ENCODE assay signal across 17 cellular contexts in genomic region chr20:55744896-55745295, GRCh38.
A peak's percentile ranks its signal among the peaks of the same experiment; 100 is the strongest.
DNase-seq lines count a peak whose midpoint lies in the region; ATAC-seq, FAIRE-seq and TF ChIP-seq lines count a peak whose summit lies in the region.
"Had no signal": no experiment of that assay in that cellular context is flagged by ENCODE, and none has a peak within 500 bp of the region (broad histone marks: within the 10 kb centered on the region; RNA-seq: fewer than 3 reads in every experiment).

No MANE protein-coding gene starts in this region.

- intact Hi-C loops in sciatic nerve (cut with DNase I): no loop called here

- no peak overlapping the region for H2BK15ac ChIP-seq in H1 (ENCODE audit: low read length)

- CTCF ChIA-PET in H1 (lab: Charles Lee; ENCODE audit: partially characterized antibody): no interaction called here

- H2AK5ac ChIP-seq in H1 (ENCODE audit: low read depth, low read length): no peak overlapping the region

- TF ChIP-seq EP300 in H1 (IDR thresholded peaks at IDR 0.05; ENCODE audit: borderline replicate concordance in 1 of 2, low read depth in 2 of 2, low read length in 2 of 2): no peak

- H3K9ac ChIP-seq in H1 (replicated peaks in 1 of 4; ENCODE audit: extremely low read depth in 1 of 4, low read depth in 3 of 4, low read length in 3 of 4): no peak overlapping the region
- H3K9ac ChIP-seq: BLaER1 had no signal

- H4K20me1 ChIP-seq in H1 (replicated peaks in 1 of 2; ENCODE audit: control insufficient read depth in 1 of 2, insufficient read depth in 2 of 2, low read length in 2 of 2): no peaks in the 10 kb centered on the region
- H4K20me1 ChIP-seq: BLaER1 had no signal

- TF ChIP-seq CTCF in H1 (IDR thresholded peaks at IDR 0.05; ENCODE audit: control extremely low read depth in 1 of 3, insufficient read depth in 1 of 3, low read depth in 1 of 3, low read length in 3 of 3): no peak

- 0 out of 2 replicates have a peak overlapping the region, but pooled peaks have one; percentile 65 for H4K8ac ChIP-seq in H1 (ENCODE audit: extremely low read depth, insufficient read depth, low read length)

- no peaks in the 10 kb centered on the region for H3K27me3 ChIP-seq in H1 (replicated peaks in 1 of 4; ENCODE audit: control insufficient read depth in 3 of 4, extremely low read depth in 1 of 4, insufficient read depth in 3 of 4, low read length in 3 of 4)
- H3K27me3 ChIP-seq: BLaER1 had no signal

- no peak overlapping the region for H3K4ac ChIP-seq in H1 (replicated peaks; ENCODE audit: insufficient read length, low read depth, low read length)

- FAIRE-seq in H1 (lab: Jason Lieb, UNC): no peak

- no peak overlapping the region for H4K91ac ChIP-seq in H1 (replicated peaks; ENCODE audit: insufficient read length, low read length)

- H2BK12ac ChIP-seq in H1 (ENCODE audit: low read depth, low read length): no peak overlapping the region

- DNase-seq in NCI-H82 (lab: John Stamatoyannopoulos, UW) (peak; percentile 18), NCI-H82 treated with DMSO at 0.1 percent for 48 hours (lab: John Stamatoyannopoulos, UW; ENCODE audit: unreplicated experiment) (no peak), Daoy (ENCODE audit: low read depth) (peak; percentile 9), H1 (ENCODE audit: low read depth in 1 of 2, low spot score in 2 of 2) (no peak), sciatic nerve (ENCODE audit: low spot score) (no peak), cerebellar nuclear complex (lab: John Stamatoyannopoulos, UW) (no peak)
- DNase-seq: CD4-positive, alpha-beta memory T cell; DMS153; DMS79; GF-D8; GOT3; H9 had no signal

- H2AFZ ChIP-seq in H1 (ENCODE audit: low read length): peak overlapping the region; percentile 76

- no peak for TF ChIP-seq POLR2A in H1 (IDR thresholded peaks at IDR 0.05; ENCODE audit: control extremely low read depth in 1 of 2, low read depth in 2 of 2, low read length in 2 of 2)

- no peaks in the 10 kb centered on the region for H3K79me1 ChIP-seq in H1 (ENCODE audit: low read depth, low read length)

- H2BK120ac ChIP-seq in H1 (replicated peaks; ENCODE audit: low read depth, low read length): no peak overlapping the region

- no peak overlapping the region for H3K4me2 ChIP-seq in H1 (ENCODE audit: insufficient read depth in 1 of 2, low read depth in 2 of 2, low read length in 2 of 2)
- H3K4me2 ChIP-seq: BLaER1 had no signal

- ATAC-seq in sciatic nerve (peak; percentile 91), HG03442 (IDR thresholded peaks at IDR 0.05; ENCODE audit: unreplicated experiment) (no peak), HG02884 (IDR thresholded peaks at IDR 0.05; ENCODE audit: unreplicated experiment) (no peak)

- H3K56ac ChIP-seq in H1 (replicated peaks; ENCODE audit: insufficient read length, low read depth, low read length): no peak overlapping the region

- no peak overlapping the region for H2BK5ac ChIP-seq in H1 (ENCODE audit: low read depth, low read length)

- H3K14ac ChIP-seq in H1 (ENCODE audit: insufficient read length): no peak overlapping the region

- H3K23ac ChIP-seq in H1 (ENCODE audit: insufficient read length): no peak overlapping the region

- no peaks in the 10 kb centered on the region for H3K4me1 ChIP-seq in H1 (replicated peaks in 1 of 4; ENCODE audit: control insufficient read depth in 3 of 4, insufficient read depth in 4 of 4, low read length in 3 of 4)
- H3K4me1 ChIP-seq: BLaER1 had no signal

- no peak overlapping the region for H2BK20ac ChIP-seq in H1 (ENCODE audit: low read length)

- H3K4me3 ChIP-seq in H1 (ENCODE audit: extremely low read depth in 1 of 4, insufficient read depth in 2 of 4, low read depth in 3 of 4, low read length in 4 of 4): no peak overlapping the region
- H3K4me3 ChIP-seq: BLaER1 had no signal

- WGBS in H1 (ENCODE audit: extremely low coverage in 1 of 2, insufficient coverage in 1 of 2, insufficient read length in 1 of 2, insufficient replicate concordance in 2 of 2, low coverage in 1 of 2, low lambda C conversion rate in 2 of 2, missing lambda C conversion rate in 1 of 2), 2 experiments: 94% methylated on average over 10 of the region's 10 CpGs; no CpG with 5 or more reads in 1 of the 2 experiments

- H3K23me2 ChIP-seq in H1 (ENCODE audit: low read depth, low read length): no peaks in the 10 kb centered on the region

- no peak for TF ChIP-seq RAD21 in H1 (IDR thresholded peaks at IDR 0.05 in 1 of 2, conservative IDR thresholded peaks at IDR 0.05 in 1 of 2; ENCODE audit: low read depth in 2 of 2, low read length in 2 of 2)

- no peak overlapping the region for H4K5ac ChIP-seq in H1 (ENCODE audit: insufficient read length, low read depth, low read length)

- no peaks in the 10 kb centered on the region for H3K36me3 ChIP-seq in H1 (ENCODE audit: control insufficient read depth in 2 of 4, insufficient read depth in 4 of 4, low read length in 3 of 4)
- H3K36me3 ChIP-seq: BLaER1 had no signal

- POLR2A ChIA-PET in H1 (lab: Charles Lee; ENCODE audit: partially characterized antibody): no interaction called here

- no peak overlapping the region for H3K18ac ChIP-seq in H1 (ENCODE audit: extremely low read depth, low read length)

- H3K27ac ChIP-seq in H1 (ENCODE audit: low read depth, low read length): no peak overlapping the region
- H3K27ac ChIP-seq: 22Rv1, BLaER1, HL-60 had no signal

- H3K9me3 ChIP-seq in H1 (ENCODE audit: insufficient read depth in 2 of 2, low read depth in 1 of 2, low read length in 1 of 2): no peaks in the 10 kb centered on the region
- H3K9me3 ChIP-seq: BLaER1 had no signal

- H3K79me2 ChIP-seq in H1 (ENCODE audit: control insufficient read depth in 1 of 2, insufficient read depth in 2 of 2, low read length in 2 of 2): no peaks in the 10 kb centered on the region

TF ChIP-seq in H1, 55 proteins besides CTCF, POLR2A, EP300 and RAD21:
- TF ChIP-seq KDM1A (IDR thresholded peaks at IDR 0.05; ENCODE audit: borderline replicate concordance, low read length): no peak
- no peak for TF ChIP-seq POU5F1 (IDR thresholded peaks at IDR 0.05; ENCODE audit: low read depth, low read length)
- no peak for TF ChIP-seq FOSL1 (IDR thresholded peaks at IDR 0.05; ENCODE audit: insufficient read depth, low read depth, low read length)
- TF ChIP-seq TBP (IDR thresholded peaks at IDR 0.05; ENCODE audit: low read depth, low read length): no peak
- no peak for TF ChIP-seq ZNF274 (IDR thresholded peaks at IDR 0.05; ENCODE audit: borderline replicate concordance, extremely low read depth, low read length)
- TF ChIP-seq SAP30 (IDR thresholded peaks at IDR 0.05; ENCODE audit: insufficient read depth, insufficient replicate concordance, low read length): no peak
- TF ChIP-seq EZH2 (IDR thresholded peaks at IDR 0.05; ENCODE audit: low read depth, low read length, severe bottlenecking): no peak
- TF ChIP-seq E2F6 (IDR thresholded peaks at IDR 0.05): no peak

Comparison
In these comparisons a context has a peak if more than half of its experiments do, and no peak if none do; other contexts are left out.
1. DNase-seq: peak in NCI-H82 (single experiment) and Daoy (single experiment); none in NCI-H82 treated with DMSO at 0.1 percent for 48 hours (single experiment), H1 (0 of 2), sciatic nerve (single experiment) and cerebellar nuclear complex (0 of 2).